ENCODE assay signal across 8 cellular contexts in genomic region chr10:75398630-75399460, GRCh38. TPM values are rescaled to one million over a fixed set of nuclear protein-coding genes. Genes with fewer than 3 reads are reported as not detected.
DNase-seq lines count a peak whose midpoint lies in the region; TF ChIP-seq lines count a peak whose summit lies in the region.

No MANE protein-coding gene starts in this region.

- H3K9me3 Mint-ChIP-seq in neural progenitor cell = no peaks in the 10 kb centered on the region

- H3K36me3 Mint-ChIP-seq in neural progenitor cell = peaks cover 21% of the 10 kb centered on the region

- H3K36me3 ChIP-seq in PC-9 (ENCODE audit: low read depth) (no peaks in the 10 kb centered on the region), neural progenitor cell (peaks cover 4% of the 10 kb centered on the region)

- H4K20me1 ChIP-seq in PC-9 (ENCODE audit: insufficient read depth) (peaks cover 5% of the 10 kb centered on the region), neural progenitor cell (ENCODE audit: low read depth) (peaks cover 69% of the 10 kb centered on the region)

- H3K27ac Mint-ChIP-seq in neural progenitor cell = no peak overlapping the region

- peak overlapping the region; percentile 77 for H3K27ac ChIP-seq in AG04450 (ENCODE audit: low read depth, low read length)
- peak overlapping the region; percentile 90 for H3K27ac ChIP-seq in PC-9
- H3K27ac ChIP-seq in neural progenitor cell = no peak overlapping the region

- H2AFZ ChIP-seq in PC-9 (no peak overlapping the region), neural progenitor cell (replicated peaks) (no peak overlapping the region)

- H3K9me2 ChIP-seq in PC-9 (ENCODE audit: insufficient read depth) = no peaks in the 10 kb centered on the region

- H3K79me2 ChIP-seq in PC-9 (ENCODE audit: low read depth) (peaks cover 84% of the 10 kb centered on the region), neural progenitor cell (ENCODE audit: low read depth) (peaks cover 41% of the 10 kb centered on the region)

- DNase-seq in AG04450 (ENCODE audit: low read depth, low spot score) (no peak), PC-9 (peak in 1 of 2 experiments; percentile 38), fibroblast of the aortic adventitia (ENCODE audit: low read depth) (peak; percentile 48), neural progenitor cell (ENCODE audit: low spot score) (peak; percentile 83), GM13976 (ENCODE audit: low spot score) (no peak), GM19240 (ENCODE audit: insufficient read length, low spot score) (no peak), NCI-H146 treated with DMSO at 0.1 percent for 48 hours (lab: John Stamatoyannopoulos, UW; ENCODE audit: unreplicated experiment) (no peak), GF-D8 (lab: John Stamatoyannopoulos, UW) (no peak)

- H3K9me3 ChIP-seq in AG04450 (ENCODE audit: control insufficient read depth, insufficient read depth, low read length) (no peaks in the 10 kb centered on the region; the same call in 1 of the 2 replicates), PC-9 (ENCODE audit: insufficient read depth, low read depth) (no peaks in the 10 kb centered on the region), neural progenitor cell (ENCODE audit: low read depth) (no peaks in the 10 kb centered on the region)

- H3K4me1 ChIP-seq in PC-9 (replicated peaks; ENCODE audit: insufficient read depth) = peaks cover 12% of the 10 kb centered on the region
- H3K4me1 ChIP-seq in neural progenitor cell = peaks cover 21% of the 10 kb centered on the region

- POLR2A ChIA-PET in AG04450 (lab: Yijun Ruan, JAX) (interaction anchor here (0.6 to 2.1 kb wide), 2 partner anchors 62 to 853 kb away, joined by 4 to 7 read pairs; no protein-coding TSS in a partner anchor), PC-9 (lab: Charles Lee; ENCODE audit: unreplicated experiment) (no interaction called here)

- in situ Hi-C loops in GM13976 (cut with MboI; ENCODE audit: low sequenced_read_pairs, unreplicated experiment) = loop anchor here (25.0 kb wide), 1 partner anchor 638 kb away; no protein-coding TSS in a partner anchor

- peaks cover 32% of the 10 kb centered on the region for H3K27me3 Mint-ChIP-seq in neural progenitor cell (ENCODE audit: insufficient read depth, low read depth)

- peaks cover 9% of the 10 kb centered on the region for H3K27me3 ChIP-seq in AG04450 (ENCODE audit: control insufficient read depth, insufficient read depth, low read length)
- no peaks in the 10 kb centered on the region for H3K27me3 ChIP-seq in PC-9 (ENCODE audit: insufficient read depth, low read depth)
- peaks cover 75% of the 10 kb centered on the region for H3K27me3 ChIP-seq in neural progenitor cell

- intact Hi-C loops in PC-9 (cut with micrococcal nuclease; ENCODE audit: unreplicated experiment) = loop anchor here (2.0 kb wide), 2 partner anchors 904 to 1148 kb away; no protein-coding TSS in a partner anchor

- H3K4me2 ChIP-seq in PC-9 (peak overlapping the region; percentile 88), neural progenitor cell (peak overlapping the region; percentile 80)

- CTCF ChIA-PET in AG04450 (lab: Charles Lee) (interaction anchor here (3.9 kb wide), 1 partner anchor 638 kb away, joined by 13 read pairs; no protein-coding TSS in a partner anchor), PC-9 (lab: Charles Lee) (interaction anchor here (0.7 kb wide), 1 partner anchor 149 kb away, joined by 3 read pairs; no protein-coding TSS in a partner anchor)

- H3F3A ChIP-seq in PC-9 (ENCODE audit: insufficient read depth, low read depth) (peaks cover 23% of the 10 kb centered on the region), neural progenitor cell (ENCODE audit: low read depth) (peaks cover 39% of the 10 kb centered on the region)

- no peak overlapping the region for H3K9ac ChIP-seq in neural progenitor cell

- H3K4me3 Mint-ChIP-seq in neural progenitor cell = peak overlapping the region; percentile 97

- H3K4me3 ChIP-seq in AG04450 (ENCODE audit: low read depth, low read length) = peak overlapping the region; percentile 100
- H3K4me3 ChIP-seq in PC-9 = peak overlapping the region; percentile 84
- peak overlapping the region; percentile 99 for H3K4me3 ChIP-seq in fibroblast of the aortic adventitia (ENCODE audit: low read depth, low read length)
- peak overlapping the region; percentile 87 for H3K4me3 ChIP-seq in neural progenitor cell

- no TSS peak for BruUV-seq in PC-9 (replicated peaks; lab: Mats Ljungman, UMichigan)

- H3K4me1 Mint-ChIP-seq in neural progenitor cell = peaks cover 20% of the 10 kb centered on the region

- no peak for TF ChIP-seq CTCF in AG04450 (IDR thresholded peaks at IDR 0.05; ENCODE audit: low read depth, low read length)
- no peak for TF ChIP-seq CTCF in PC-9 (conservative IDR thresholded peaks at IDR 0.05)
- TF ChIP-seq CTCF in fibroblast of the aortic adventitia (IDR thresholded peaks at IDR 0.05; ENCODE audit: insufficient read depth, low read length) = peak; percentile 0
- TF ChIP-seq CTCF in neural progenitor cell (IDR thresholded peaks at IDR 0.05) = peak; percentile 29
- no peak for TF ChIP-seq CTCF in GM13976 (IDR thresholded peaks at IDR 0.05; ENCODE audit: borderline replicate concordance, control extremely low read depth, extremely low read depth, insufficient read depth, missing control alignments)

RNA-seq across cellular contexts. Expression of gene ZNF503, which starts 2.7 kb away (rescaled TPM):
- polyA plus RNA-seq in AG04450 (2011; rRNA removed) = 2.5 and 3.3 TPM in 2 replicates
- 1.8 and 1.9 TPM in 2 replicates for polyA minus RNA-seq in AG04450 (2011; rRNA and poly(A)+ RNA removed)
- 1.4 and 1.5 TPM in 2 replicates for total RNA-seq in PC-9 (2021)
- total RNA-seq in fibroblast of the aortic adventitia (ENCODE audit: low replicate concordance) = 21.7 and 29.8 TPM in 2 replicates
- total RNA-seq in neural progenitor cell (ENCODE audit: low replicate concordance) = 8.3 and 20.9 TPM in 2 replicates

RNA-seq across cellular contexts. Expression of gene LRMDA, which starts 32.6 kb away (rescaled TPM):
- polyA plus RNA-seq in AG04450 (2011; rRNA removed) = 0.05 and 0.12 TPM in 2 replicates
- polyA minus RNA-seq in AG04450 (2011; rRNA and poly(A)+ RNA removed) = not detected in 2 replicates
- total RNA-seq in PC-9 (2021) (not detected in 2 replicates), fibroblast of the aortic adventitia (ENCODE audit: low replicate concordance) (3.6 and 6.3 TPM in 2 replicates), neural progenitor cell (ENCODE audit: low replicate concordance) (5.2 TPM in 1 of 2 replicates, not detected in the other)

Comparison
In these comparisons a context has a peak if more than half of its experiments do, and no peak if none do; other contexts are left out.
1. DNase-seq: peak in fibroblast of the aortic adventitia (single experiment) and neural progenitor cell (single experiment); none in AG04450 (single experiment), GM13976 (single experiment), GM19240 (single experiment), NCI-H146 treated with DMSO at 0.1 percent for 48 hours (single experiment) and GF-D8 (single experiment).
2. CTCF ChIP-seq: peak in fibroblast of the aortic adventitia (single experiment) and neural progenitor cell (single experiment); none in AG04450 (single experiment), PC-9 (single experiment) and GM13976 (single experiment).
3. Peak in every context shown above with its lines, with median percentiles within 50 percentile points of each other: H3K4me3 ChIP-seq.